ENCODE assay signal across 2 cellular contexts in the genomic region with DNA sequence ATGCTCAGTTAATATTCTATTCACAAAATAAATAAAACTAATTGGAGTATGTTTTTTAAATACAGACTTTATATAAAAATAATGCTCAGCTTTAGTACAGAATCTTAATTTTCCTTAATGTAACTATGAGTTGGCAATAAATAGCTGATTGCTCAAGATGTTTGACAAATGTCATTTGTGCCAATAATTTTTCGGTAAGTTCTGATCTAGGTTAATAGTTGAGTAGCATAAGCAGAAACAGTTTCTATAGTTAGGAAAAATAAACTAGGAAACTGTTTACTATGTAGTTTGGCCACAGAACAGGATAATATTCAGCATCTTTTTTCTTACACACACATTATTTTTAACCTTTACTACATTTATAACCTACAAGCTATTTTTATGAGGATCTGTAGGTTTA.
TF ChIP-seq lines count a peak whose summit lies in the region.

No MANE protein-coding gene starts in this region.

TF ChIP-seq in HepG2, 621 proteins besides CTCF, POLR2A, EP300 and RAD21 (continues in another document):
- TF ChIP-seq CCAR2 (optimal IDR thresholded peaks at IDR 0.05; ENCODE audit: low read depth, low read length), result no peak
- TF ChIP-seq HIC2 (CRISPR knock-in tag; IDR thresholded peaks at IDR 0.05; ENCODE audit: low read depth), result no peak
- TF ChIP-seq, protein P1, sequence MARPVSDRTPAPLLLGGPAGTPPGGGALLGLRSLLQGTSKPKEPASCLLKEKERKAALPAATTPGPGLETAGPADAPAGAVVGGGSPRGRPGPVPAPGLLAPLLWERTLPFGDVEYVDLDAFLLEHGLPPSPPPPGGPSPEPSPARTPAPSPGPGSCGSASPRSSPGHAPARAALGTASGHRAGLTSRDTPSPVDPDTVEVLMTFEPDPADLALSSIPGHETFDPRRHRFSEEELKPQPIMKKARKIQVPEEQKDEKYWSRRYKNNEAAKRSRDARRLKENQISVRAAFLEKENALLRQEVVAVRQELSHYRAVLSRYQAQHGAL (CRISPR knock-in tag; IDR thresholded peaks at IDR 0.05; ENCODE audit: not compliant biosample characterization), result no peak
- TF ChIP-seq CERS6 (CRISPR knock-in tag; IDR thresholded peaks at IDR 0.05), result no peak
- TF ChIP-seq, protein P2, sequence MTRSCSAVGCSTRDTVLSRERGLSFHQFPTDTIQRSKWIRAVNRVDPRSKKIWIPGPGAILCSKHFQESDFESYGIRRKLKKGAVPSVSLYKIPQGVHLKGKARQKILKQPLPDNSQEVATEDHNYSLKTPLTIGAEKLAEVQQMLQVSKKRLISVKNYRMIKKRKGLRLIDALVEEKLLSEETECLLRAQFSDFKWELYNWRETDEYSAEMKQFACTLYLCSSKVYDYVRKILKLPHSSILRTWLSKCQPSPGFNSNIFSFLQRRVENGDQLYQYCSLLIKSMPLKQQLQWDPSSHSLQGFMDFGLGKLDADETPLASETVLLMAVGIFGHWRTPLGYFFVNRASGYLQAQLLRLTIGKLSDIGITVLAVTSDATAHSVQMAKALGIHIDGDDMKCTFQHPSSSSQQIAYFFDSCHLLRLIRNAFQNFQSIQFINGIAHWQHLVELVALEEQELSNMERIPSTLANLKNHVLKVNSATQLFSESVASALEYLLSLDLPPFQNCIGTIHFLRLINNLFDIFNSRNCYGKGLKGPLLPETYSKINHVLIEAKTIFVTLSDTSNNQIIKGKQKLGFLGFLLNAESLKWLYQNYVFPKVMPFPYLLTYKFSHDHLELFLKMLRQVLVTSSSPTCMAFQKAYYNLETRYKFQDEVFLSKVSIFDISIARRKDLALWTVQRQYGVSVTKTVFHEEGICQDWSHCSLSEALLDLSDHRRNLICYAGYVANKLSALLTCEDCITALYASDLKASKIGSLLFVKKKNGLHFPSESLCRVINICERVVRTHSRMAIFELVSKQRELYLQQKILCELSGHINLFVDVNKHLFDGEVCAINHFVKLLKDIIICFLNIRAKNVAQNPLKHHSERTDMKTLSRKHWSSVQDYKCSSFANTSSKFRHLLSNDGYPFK (CRISPR knock-in tag; IDR thresholded peaks at IDR 0.05; ENCODE audit: borderline replicate concordance), result no peak
- TF ChIP-seq, protein P3, sequence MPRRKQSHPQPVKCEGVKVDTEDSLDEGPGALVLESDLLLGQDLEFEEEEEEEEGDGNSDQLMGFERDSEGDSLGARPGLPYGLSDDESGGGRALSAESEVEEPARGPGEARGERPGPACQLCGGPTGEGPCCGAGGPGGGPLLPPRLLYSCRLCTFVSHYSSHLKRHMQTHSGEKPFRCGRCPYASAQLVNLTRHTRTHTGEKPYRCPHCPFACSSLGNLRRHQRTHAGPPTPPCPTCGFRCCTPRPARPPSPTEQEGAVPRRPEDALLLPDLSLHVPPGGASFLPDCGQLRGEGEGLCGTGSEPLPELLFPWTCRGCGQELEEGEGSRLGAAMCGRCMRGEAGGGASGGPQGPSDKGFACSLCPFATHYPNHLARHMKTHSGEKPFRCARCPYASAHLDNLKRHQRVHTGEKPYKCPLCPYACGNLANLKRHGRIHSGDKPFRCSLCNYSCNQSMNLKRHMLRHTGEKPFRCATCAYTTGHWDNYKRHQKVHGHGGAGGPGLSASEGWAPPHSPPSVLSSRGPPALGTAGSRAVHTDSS (CRISPR knock-in tag; conservative IDR thresholded peaks at IDR 0.05), result no peak
- TF ChIP-seq MLXIP (CRISPR knock-in tag; IDR thresholded peaks at IDR 0.05; ENCODE audit: borderline replicate concordance), result no peak
- no peak for TF ChIP-seq SAP130 (CRISPR knock-in tag; IDR thresholded peaks at IDR 0.05; ENCODE audit: low read depth)
- no peak for TF ChIP-seq RBM39 (IDR thresholded peaks at IDR 0.05; ENCODE audit: low read depth, low read length, poor library complexity, severe bottlenecking)
- no peak for TF ChIP-seq ZNF292 (CRISPR knock-in tag; IDR thresholded peaks at IDR 0.05; ENCODE audit: borderline replicate concordance, low read depth)
- no peak for TF ChIP-seq AHR (CRISPR knock-in tag; IDR thresholded peaks at IDR 0.05)

TF ChIP-seq in GM23338, 12 proteins besides CTCF, POLR2A, EP300 and RAD21:
- TF ChIP-seq EZH2 (IDR thresholded peaks at IDR 0.05; ENCODE audit: low read depth, unreplicated experiment), result no peak
- TF ChIP-seq, protein P4, sequence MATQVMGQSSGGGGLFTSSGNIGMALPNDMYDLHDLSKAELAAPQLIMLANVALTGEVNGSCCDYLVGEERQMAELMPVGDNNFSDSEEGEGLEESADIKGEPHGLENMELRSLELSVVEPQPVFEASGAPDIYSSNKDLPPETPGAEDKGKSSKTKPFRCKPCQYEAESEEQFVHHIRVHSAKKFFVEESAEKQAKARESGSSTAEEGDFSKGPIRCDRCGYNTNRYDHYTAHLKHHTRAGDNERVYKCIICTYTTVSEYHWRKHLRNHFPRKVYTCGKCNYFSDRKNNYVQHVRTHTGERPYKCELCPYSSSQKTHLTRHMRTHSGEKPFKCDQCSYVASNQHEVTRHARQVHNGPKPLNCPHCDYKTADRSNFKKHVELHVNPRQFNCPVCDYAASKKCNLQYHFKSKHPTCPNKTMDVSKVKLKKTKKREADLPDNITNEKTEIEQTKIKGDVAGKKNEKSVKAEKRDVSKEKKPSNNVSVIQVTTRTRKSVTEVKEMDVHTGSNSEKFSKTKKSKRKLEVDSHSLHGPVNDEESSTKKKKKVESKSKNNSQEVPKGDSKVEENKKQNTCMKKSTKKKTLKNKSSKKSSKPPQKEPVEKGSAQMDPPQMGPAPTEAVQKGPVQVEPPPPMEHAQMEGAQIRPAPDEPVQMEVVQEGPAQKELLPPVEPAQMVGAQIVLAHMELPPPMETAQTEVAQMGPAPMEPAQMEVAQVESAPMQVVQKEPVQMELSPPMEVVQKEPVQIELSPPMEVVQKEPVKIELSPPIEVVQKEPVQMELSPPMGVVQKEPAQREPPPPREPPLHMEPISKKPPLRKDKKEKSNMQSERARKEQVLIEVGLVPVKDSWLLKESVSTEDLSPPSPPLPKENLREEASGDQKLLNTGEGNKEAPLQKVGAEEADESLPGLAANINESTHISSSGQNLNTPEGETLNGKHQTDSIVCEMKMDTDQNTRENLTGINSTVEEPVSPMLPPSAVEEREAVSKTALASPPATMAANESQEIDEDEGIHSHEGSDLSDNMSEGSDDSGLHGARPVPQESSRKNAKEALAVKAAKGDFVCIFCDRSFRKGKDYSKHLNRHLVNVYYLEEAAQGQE (IDR thresholded peaks at IDR 0.05; ENCODE audit: unreplicated experiment), result no peak
- no peak for TF ChIP-seq NANOG (IDR thresholded peaks at IDR 0.05; ENCODE audit: borderline replicate concordance)
- no peak for TF ChIP-seq ZNF114 (CRISPR knock-in tag; IDR thresholded peaks at IDR 0.05)
- no peak for TF ChIP-seq STAT1 (IDR thresholded peaks at IDR 0.05; ENCODE audit: unreplicated experiment)
- TF ChIP-seq ZNF331 (CRISPR knock-in tag; IDR thresholded peaks at IDR 0.05; ENCODE audit: low read depth), result no peak
- TF ChIP-seq POLR2AphosphoS5 (IDR thresholded peaks at IDR 0.05; ENCODE audit: low read depth), result no peak
- TF ChIP-seq, protein P5, sequence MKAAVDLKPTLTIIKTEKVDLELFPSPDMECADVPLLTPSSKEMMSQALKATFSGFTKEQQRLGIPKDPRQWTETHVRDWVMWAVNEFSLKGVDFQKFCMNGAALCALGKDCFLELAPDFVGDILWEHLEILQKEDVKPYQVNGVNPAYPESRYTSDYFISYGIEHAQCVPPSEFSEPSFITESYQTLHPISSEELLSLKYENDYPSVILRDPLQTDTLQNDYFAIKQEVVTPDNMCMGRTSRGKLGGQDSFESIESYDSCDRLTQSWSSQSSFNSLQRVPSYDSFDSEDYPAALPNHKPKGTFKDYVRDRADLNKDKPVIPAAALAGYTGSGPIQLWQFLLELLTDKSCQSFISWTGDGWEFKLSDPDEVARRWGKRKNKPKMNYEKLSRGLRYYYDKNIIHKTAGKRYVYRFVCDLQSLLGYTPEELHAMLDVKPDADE (IDR thresholded peaks at IDR 0.05), result no peak
- TF ChIP-seq EZH2phosphoT487 (IDR thresholded peaks at IDR 0.05; ENCODE audit: unreplicated experiment), result no peak
- TF ChIP-seq JUNB (IDR thresholded peaks at IDR 0.05; ENCODE audit: unreplicated experiment), result no peak
- TF ChIP-seq ZNF462 (CRISPR knock-in tag; IDR thresholded peaks at IDR 0.05), result no peak
- TF ChIP-seq CREB1 (CRISPR knock-in tag; IDR thresholded peaks at IDR 0.05; ENCODE audit: low read depth), result no peak
